Comparison of ENCODE assay signal across 1 cellular context in genomic region chr19:45938733-45939319, GRCh38.
TF ChIP-seq lines count a peak whose summit lies in the region.

No MANE protein-coding gene starts in this region.

TF ChIP-seq in IMR-90, 13 proteins besides CTCF, POLR2A, EP300 and RAD21:
- TF ChIP-seq BHLHE40 (IDR thresholded peaks at IDR 0.05; ENCODE audit: low read depth, low read length) (no peak), FOS (IDR thresholded peaks at IDR 0.05; ENCODE audit: low read depth, low read length) (no peak), RCOR1 (IDR thresholded peaks at IDR 0.05; ENCODE audit: insufficient replicate concordance, low read length) (no peak), USF2 (IDR thresholded peaks at IDR 0.05; ENCODE audit: low read depth, low read length) (no peak), NFE2L2 (IDR thresholded peaks at IDR 0.05; ENCODE audit: low read depth, low read length) (no peak), RFX5 (IDR thresholded peaks at IDR 0.05; ENCODE audit: low read depth, low read length) (no peak), SMC3 (IDR thresholded peaks at IDR 0.05; ENCODE audit: low read depth, low read length) (no peak), ELK1 (IDR thresholded peaks at IDR 0.05; ENCODE audit: borderline replicate concordance, low read depth, low read length) (no peak), MAFK (IDR thresholded peaks at IDR 0.05; ENCODE audit: low read depth, low read length) (no peak), CHD1 (IDR thresholded peaks at IDR 0.05; ENCODE audit: low read depth, low read length) (no peak), MAZ (IDR thresholded peaks at IDR 0.05; ENCODE audit: borderline replicate concordance, low read depth, low read length) (no peak), MXI1 (IDR thresholded peaks at IDR 0.05; ENCODE audit: borderline replicate concordance, low read depth, low read length) (no peak), CEBPB (IDR thresholded peaks at IDR 0.05; ENCODE audit: low read depth, low read length) (no peak)
